1 cellular context compared by ENCODE assay signal in the genomic region with DNA sequence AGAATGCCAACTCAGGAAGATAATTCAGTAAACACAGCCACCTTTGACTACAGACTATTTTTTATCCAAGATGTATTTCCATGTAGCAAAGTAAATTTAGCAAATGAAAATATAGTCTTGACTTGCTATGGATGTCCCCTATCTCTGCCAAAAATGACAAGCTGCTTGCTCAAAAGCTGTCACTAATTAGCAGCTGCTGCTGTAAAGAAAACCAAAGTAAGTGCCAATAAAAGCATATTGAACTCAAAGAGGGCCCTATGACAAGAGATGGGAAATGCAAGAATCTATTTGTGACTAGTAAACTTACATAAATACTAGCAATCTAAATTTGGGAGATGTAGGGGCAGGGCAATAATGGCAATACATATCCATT.
TF ChIP-seq lines count a peak whose summit lies in the region.

No MANE protein-coding gene starts in this region.

TF ChIP-seq in K562, 482 proteins besides CTCF, POLR2A, EP300 and RAD21:
- TF ChIP-seq, protein P1, sequence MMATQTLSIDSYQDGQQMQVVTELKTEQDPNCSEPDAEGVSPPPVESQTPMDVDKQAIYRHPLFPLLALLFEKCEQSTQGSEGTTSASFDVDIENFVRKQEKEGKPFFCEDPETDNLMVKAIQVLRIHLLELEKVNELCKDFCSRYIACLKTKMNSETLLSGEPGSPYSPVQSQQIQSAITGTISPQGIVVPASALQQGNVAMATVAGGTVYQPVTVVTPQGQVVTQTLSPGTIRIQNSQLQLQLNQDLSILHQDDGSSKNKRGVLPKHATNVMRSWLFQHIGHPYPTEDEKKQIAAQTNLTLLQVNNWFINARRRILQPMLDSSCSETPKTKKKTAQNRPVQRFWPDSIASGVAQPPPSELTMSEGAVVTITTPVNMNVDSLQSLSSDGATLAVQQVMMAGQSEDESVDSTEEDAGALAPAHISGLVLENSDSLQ (IDR thresholded peaks at IDR 0.05) = 0 out of 2 replicates have a peak, but pooled peaks have one; percentile 9
- TF ChIP-seq CTBP1 (IDR thresholded peaks at IDR 0.05; ENCODE audit: borderline replicate concordance) = no peak
- TF ChIP-seq CBFA2T3 (IDR thresholded peaks at IDR 0.05) = 0 out of 2 replicates have a peak, but pooled peaks have one; percentile 2
- 0 out of 4 replicates have a peak, but pooled peaks of 1 of the 2 experiments have one; percentile 1 for TF ChIP-seq ARNT (IDR thresholded peaks at IDR 0.05)
- 0 out of 2 replicates have a peak, but pooled peaks have one; percentile 13 for TF ChIP-seq TARDBP (IDR thresholded peaks at IDR 0.05)
- no peak for TF ChIP-seq BDP1 (IDR thresholded peaks at IDR 0.05; ENCODE audit: insufficient read depth, insufficient read length)
